ENCODE assay signal across 1 cellular context in genomic region chr4:185472063-185472542, GRCh38.
TF ChIP-seq lines count a peak whose summit lies in the region.

No MANE protein-coding gene starts in this region.

TF ChIP-seq in HepG2, 621 proteins besides CTCF, POLR2A, EP300 and RAD21:
- peak; percentile 78; the same call in 1 of the 2 replicates for TF ChIP-seq CBX2 (IDR thresholded peaks at IDR 0.05; ENCODE audit: low read depth, low read length)
- no peak for TF ChIP-seq CBX2 (CRISPR knock-in tag; IDR thresholded peaks at IDR 0.05; ENCODE audit: low read depth)
- TF ChIP-seq GATA4 (IDR thresholded peaks at IDR 0.05; ENCODE audit: borderline replicate concordance, low read depth): no peak
